18 cellular contexts compared by ENCODE assay signal in genomic region chr2:573805-574392, GRCh38.
A peak's percentile ranks its signal among the peaks of the same experiment; 100 is the strongest.
DNase-seq lines count a peak whose midpoint lies in the region; TF ChIP-seq lines count a peak whose summit lies in the region.
"Had no signal": no experiment of that assay in that cellular context is flagged by ENCODE, and none has a peak within 500 bp of the region (broad histone marks: within the 10 kb centered on the region; RNA-seq: fewer than 3 reads in every experiment).

No MANE protein-coding gene starts in this region.

- H4K20me1 ChIP-seq in SK-N-SH (ENCODE audit: insufficient read depth), result no peaks in the 10 kb centered on the region

- no peak overlapping the region for H2AFZ ChIP-seq in SK-N-SH (ENCODE audit: low read depth)
- H2AFZ ChIP-seq: GM23338 had no signal

- no peaks in the 10 kb centered on the region for H3K36me3 ChIP-seq in right atrium auricular region
- no peaks in the 10 kb centered on the region for H3K36me3 ChIP-seq in SK-N-SH (replicated peaks in 1 of 2; ENCODE audit: control insufficient read depth in 1 of 2, insufficient read depth in 2 of 2, low read length in 1 of 2)

- H3K9me3 ChIP-seq in right atrium auricular region (peaks cover 5 to 51% of the 10 kb centered on the region in 2 donors), SK-N-SH (peaks cover 17% of the 10 kb centered on the region; the same call in 1 of the 2 replicates)

- DNase-seq in right atrium auricular region (ENCODE audit: low spot score) (peak; percentile 34), cardiac septum (ENCODE audit: low spot score) (no peak), SK-N-SH (peak; percentile 84), posterior vena cava (ENCODE audit: low spot score) (peak; percentile 44), hippocampal formation (lab: John Stamatoyannopoulos, UW) (no peak)
- no peak for DNase-seq in activated CD4-positive, alpha-beta T cell treated with anti-CD3 and anti-CD28 coated beads, Interleukin-2, amount 50 U/mL, for 4 hours
- DNase-seq: ACHN; AML-193; C1 segment of cervical spinal cord; Calu3; CD4-positive, alpha-beta memory T cell; COR-L47; DMS53; DMS79 treated with DMSO at 0.1 percent for 48 hours; GF-D8; H9 had no signal

- no peak overlapping the region for H3K9ac ChIP-seq in SK-N-SH

- peak; percentile 43 for TF ChIP-seq RAD21 in SK-N-SH (IDR thresholded peaks at IDR 0.05; ENCODE audit: low read length)

- POLR2A ChIA-PET in SK-N-SH (lab: Yijun Ruan, JAX), result no interaction called here

- no peaks in the 10 kb centered on the region for H3K79me2 ChIP-seq in SK-N-SH (ENCODE audit: insufficient read depth)

- H3K9me2 ChIP-seq in SK-N-SH, result no peaks in the 10 kb centered on the region

- TF ChIP-seq CTCF in right atrium auricular region (IDR thresholded peaks at IDR 0.05) (no peak), SK-N-SH (IDR thresholded peaks at IDR 0.05) (no peak)

- H3K27me3 ChIP-seq in right atrium auricular region (no peaks in the 10 kb centered on the region), SK-N-SH (ENCODE audit: insufficient read depth) (no peaks in the 10 kb centered on the region)

- TF ChIP-seq EP300 in SK-N-SH (IDR thresholded peaks at IDR 0.05; ENCODE audit: borderline replicate concordance in 1 of 2, low read depth in 1 of 2, low read length in 1 of 2), result peak in 1 of 2 experiments; percentile 92; a peak in 2 of 4 replicates

- intact Hi-C loops in cardiac septum (cut with DNase I), result no loop called here
- intact Hi-C loops in posterior vena cava (cut with DNase I), result no loop called here

- CTCF ChIA-PET in SK-N-SH (lab: Yijun Ruan, JAX), result interaction anchor here (0.6 to 1.5 kb wide), 15 partner anchors 9 to 64 kb away, joined by 3 to 9 read pairs (median 3); no protein-coding TSS in a partner anchor

- H3K4me3 ChIP-seq in right atrium auricular region, result no peak overlapping the region
- no peak overlapping the region for H3K4me3 ChIP-seq in SK-N-SH (ENCODE audit: low read depth in 2 of 2, low read length in 1 of 2)
- H3K4me3 ChIP-seq: GM23338 had no signal

- WGBS in SK-N-SH (ENCODE audit: low lambda C conversion rate), result 12% methylated on average over 6 of the region's 6 CpGs

- no peaks in the 10 kb centered on the region for H3F3A ChIP-seq in SK-N-SH (replicated peaks; ENCODE audit: insufficient read depth)

- H3K27ac ChIP-seq in right atrium auricular region (no peak overlapping the region), SK-N-SH (ENCODE audit: low read depth in 2 of 2, low read length in 1 of 2) (peak overlapping the region in 1 of 2 experiments; percentile 99; a peak in 2 of 4 replicates)
- H3K27ac ChIP-seq: 22Rv1 had no signal

- H3K4me2 ChIP-seq in SK-N-SH, result no peak overlapping the region
- H3K4me2 ChIP-seq: GM23338 had no signal

- H3K4me1 ChIP-seq in right atrium auricular region, result no peaks in the 10 kb centered on the region
- peaks cover 0 to 35% of the 10 kb centered on the region in 2 experiments; a peak in 2 of 4 replicates for H3K4me1 ChIP-seq in SK-N-SH (ENCODE audit: control insufficient read depth in 1 of 2, insufficient read depth in 2 of 2, low read depth in 1 of 2, low read length in 1 of 2)

TF ChIP-seq in SK-N-SH, 30 proteins besides CTCF, POLR2A, EP300 and RAD21:
- TF ChIP-seq MXI1 (IDR thresholded peaks at IDR 0.05; ENCODE audit: low read depth, low read length) (0 out of 2 replicates have a peak, but pooled peaks have one; percentile 14), EZH2phosphoT487 (IDR thresholded peaks at IDR 0.05; ENCODE audit: borderline replicate concordance, low read depth) (no peak), USF1 (IDR thresholded peaks at IDR 0.05; ENCODE audit: borderline replicate concordance, low read depth) (no peak), GATA2 (CRISPR knock-in tag; IDR thresholded peaks at IDR 0.05) (peak; percentile 99), JUND (IDR thresholded peaks at IDR 0.05) (no peak), PBX3 (IDR thresholded peaks at IDR 0.05) (no peak), POLR2AphosphoS5 (IDR thresholded peaks at IDR 0.05; ENCODE audit: low read depth, low read length) (no peak), FOXM1 (IDR thresholded peaks at IDR 0.05; ENCODE audit: low read depth) (no peak), FOXJ3 (CRISPR knock-in tag; IDR thresholded peaks at IDR 0.05) (peak; percentile 93), TCF12 (IDR thresholded peaks at IDR 0.05) (peak; percentile 41; the same call in 1 of the 2 replicates), RCOR1 (IDR thresholded peaks at IDR 0.05; ENCODE audit: low read length) (peak; percentile 90), YY1 (IDR thresholded peaks at IDR 0.05; ENCODE audit: low read depth) (no peak), CHD2 (IDR thresholded peaks at IDR 0.05; ENCODE audit: low read length, partially characterized antibody) (peak; percentile 82), MAX (IDR thresholded peaks at IDR 0.05; ENCODE audit: low read depth) (no peak), USF2 (IDR thresholded peaks at IDR 0.05; ENCODE audit: borderline replicate concordance, low read depth, low read length) (no peak), RXRA (IDR thresholded peaks at IDR 0.05; ENCODE audit: borderline replicate concordance, low read depth) (no peak), RFX5 (IDR thresholded peaks at IDR 0.05; ENCODE audit: low read length) (no peak), IRF3 (IDR thresholded peaks at IDR 0.05; ENCODE audit: low read depth, low read length) (no peak), SIN3A (IDR thresholded peaks at IDR 0.05; ENCODE audit: borderline replicate concordance, low read depth, low read length) (no peak)

Comparison
In these comparisons a context has a peak if more than half of its experiments do, and no peak if none do; other contexts are left out.
1. DNase-seq: peak in right atrium auricular region (single experiment), SK-N-SH (single experiment) and posterior vena cava (single experiment); none in cardiac septum (single experiment), activated CD4-positive, alpha-beta T cell treated with anti-CD3 and anti-CD28 coated beads, Interleukin-2, amount 50 U/mL, for 4 hours (0 of 2) and hippocampal formation (0 of 2).